Comparison of ENCODE assay signal across 8 cellular contexts in the genomic region with DNA sequence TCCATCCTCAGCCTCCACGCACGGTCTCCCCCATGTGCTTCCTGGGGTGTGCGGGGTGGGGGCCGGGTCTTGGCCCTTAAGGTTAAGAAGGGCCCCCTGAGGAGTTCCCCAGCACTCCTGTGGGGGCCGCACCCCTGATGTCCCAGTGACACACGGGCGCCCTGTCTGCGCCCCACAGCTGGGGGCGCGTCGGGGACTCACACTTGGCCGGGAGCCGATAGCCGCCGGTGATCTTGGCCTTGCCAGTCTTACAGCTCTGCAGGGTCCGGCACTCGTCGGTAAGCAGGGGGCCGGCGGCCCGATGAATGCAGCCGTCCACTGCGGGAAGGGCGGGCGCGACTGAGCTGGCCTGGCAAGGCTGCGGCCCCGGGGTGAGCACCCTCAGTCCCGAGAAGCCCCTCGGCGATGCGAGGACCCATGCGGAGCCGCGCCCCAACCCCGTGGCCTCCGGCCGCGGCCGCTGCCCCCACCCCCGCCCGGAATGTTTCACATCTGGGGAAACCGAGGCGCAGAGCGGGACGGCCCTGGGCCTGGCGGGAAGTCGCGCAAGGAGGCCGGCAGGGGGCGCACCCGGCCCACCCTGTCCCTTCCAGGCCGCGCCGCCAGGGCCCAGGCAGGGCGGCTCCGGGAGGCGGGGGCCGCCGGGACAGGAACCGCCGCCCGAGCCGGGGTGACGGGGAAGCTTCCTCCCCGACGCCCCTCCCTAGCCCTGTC. TPM values are rescaled to one million over a fixed set of nuclear protein-coding genes. Genes with fewer than 3 reads are reported as not detected.
DNase-seq lines count a peak whose midpoint lies in the region; ATAC-seq, FAIRE-seq and TF ChIP-seq lines count a peak whose summit lies in the region.

No MANE protein-coding gene starts in this region.

- DNase-seq in Ammon's horn (ENCODE audit: low spot score) (peak; percentile 73), GM23338 (ENCODE audit: low spot score) (peak; percentile 90), bronchial epithelial cell (ENCODE audit: low read depth) (peak; percentile 32), inferior parietal cortex (ENCODE audit: extremely low spot score) (peak; percentile 62)
- peak; percentile 30 for DNase-seq in activated CD4-positive, CD25-positive, alpha-beta regulatory T cell treated with anti-CD3 and anti-CD28 coated beads, Interleukin-2, amount 50 U/mL, for 16 hours (ENCODE audit: low read depth, low spot score)
- peak; percentile 82 for DNase-seq in stimulated activated CD4-positive, alpha-beta T cell treated with anti-CD3 and anti-CD28 coated beads, Interleukin-15, amount 100 ng/mL, for 24 hours

- H3K36me3 ChIP-seq in GM23338 (ENCODE audit: insufficient read depth) (no peaks in the 10 kb centered on the region), bronchial epithelial cell (ENCODE audit: control insufficient read depth, insufficient read depth, low read length) (peaks cover 19% of the 10 kb centered on the region)

- H3K27ac Mint-ChIP-seq in GM23338, result no peak overlapping the region

- H3F3A ChIP-seq in GM23338 (replicated peaks; ENCODE audit: low read depth), result peaks cover 25% of the 10 kb centered on the region

- H3K4me3 ChIP-seq in GM23338 (peak overlapping the region; percentile 64), bronchial epithelial cell (ENCODE audit: low read depth, low read length) (peak overlapping the region; percentile 18)

- H4K20me1 ChIP-seq in GM23338 (replicated peaks; ENCODE audit: insufficient read depth), result peaks cover 7% of the 10 kb centered on the region

- ATAC-seq in GM23338 (peak; percentile 64), GM18520 (IDR thresholded peaks at IDR 0.05; ENCODE audit: unreplicated experiment) (no peak), HG03565 (IDR thresholded peaks at IDR 0.05; ENCODE audit: unreplicated experiment) (no peak)

- peaks cover 30% of the 10 kb centered on the region for H3K36me3 Mint-ChIP-seq in GM23338 (ENCODE audit: low read depth)

- H3K4me1 ChIP-seq in GM23338 (ENCODE audit: insufficient read depth), result peaks cover 10% of the 10 kb centered on the region

- H3K9me2 ChIP-seq in GM23338 (ENCODE audit: insufficient read depth), result no peaks in the 10 kb centered on the region

- H3K27ac ChIP-seq in GM23338 (ENCODE audit: low read depth), result no peak overlapping the region

- TF ChIP-seq CTCF in GM23338 (conservative IDR thresholded peaks at IDR 0.05; ENCODE audit: low read depth in 2 of 2) (peak; percentile 52 to 85), bronchial epithelial cell (IDR thresholded peaks at IDR 0.05; ENCODE audit: insufficient read depth, low read length, severe bottlenecking) (peak; percentile 68)

- H3K27me3 ChIP-seq in GM23338 (ENCODE audit: insufficient read depth) (peaks cover 50% of the 10 kb centered on the region), bronchial epithelial cell (ENCODE audit: control insufficient read depth, insufficient read depth, low read length) (no peaks in the 10 kb centered on the region)

- no peak for FAIRE-seq in bronchial epithelial cell (lab: Jason Lieb, UNC)

- no peaks in the 10 kb centered on the region for H3K79me2 ChIP-seq in GM23338 (replicated peaks; ENCODE audit: insufficient read depth)

- H3K4me2 ChIP-seq in GM23338, result peak overlapping the region; percentile 88

- peaks cover 26% of the 10 kb centered on the region for H3K27me3 Mint-ChIP-seq in GM23338 (ENCODE audit: insufficient read depth, low read depth, poor library complexity)

- peaks cover 19% of the 10 kb centered on the region for H3K4me1 Mint-ChIP-seq in GM23338

- H3K4me3 Mint-ChIP-seq in GM23338, result peak overlapping the region; percentile 58

- H2AFZ ChIP-seq in GM23338, result no peak overlapping the region

- no peaks in the 10 kb centered on the region for H3K9me3 Mint-ChIP-seq in GM23338

TF ChIP-seq in GM23338, 12 proteins besides CTCF, POLR2A, EP300 and RAD21:
- no peak for TF ChIP-seq POLR2AphosphoS5 (IDR thresholded peaks at IDR 0.05; ENCODE audit: low read depth)

RNA-seq across cellular contexts. Expression of gene OTUB1, which starts 13.9 kb away (rescaled TPM):
- total RNA-seq in GM23338 (2014; rRNA removed; shearing (Covaris generic)), result 94.7 and 122 TPM in 2 replicates
- 193 and 207 TPM in 2 replicates for polyA plus RNA-seq in GM23338 (2016; fragmentation: Nextera tagmentation; extraction: Ambion mirVana)
- total RNA-seq in bronchial epithelial cell, result 43.5 and 51.1 TPM in 2 replicates

RNA-seq across cellular contexts. Expression of gene COX8A, which starts 25.8 kb away (rescaled TPM):
- 385 and 427 TPM in 2 replicates for total RNA-seq in GM23338 (2014; rRNA removed; shearing (Covaris generic))
- 483 and 516 TPM in 2 replicates for polyA plus RNA-seq in GM23338 (2016; fragmentation: Nextera tagmentation; extraction: Ambion mirVana)
- total RNA-seq in bronchial epithelial cell, result 266 and 382 TPM in 2 replicates

RNA-seq across cellular contexts. Expression of gene FLRT1, which starts 35.5 kb away (rescaled TPM):
- 0.54 and 1.1 TPM in 2 replicates for total RNA-seq in GM23338 (2014; rRNA removed; shearing (Covaris generic))
- 0.40 and 0.76 TPM in 2 replicates for polyA plus RNA-seq in GM23338 (2016; fragmentation: Nextera tagmentation; extraction: Ambion mirVana)
- total RNA-seq in bronchial epithelial cell, result 0.26 and 1.5 TPM in 2 replicates

Comparison
In these comparisons a context has a peak if more than half of its experiments do, and no peak if none do; other contexts are left out.
1. DNase-seq: peak in every context shown above with its lines; median percentile 90 in GM23338; 82 in stimulated activated CD4-positive, alpha-beta T cell treated with anti-CD3 and anti-CD28 coated beads, Interleukin-15, amount 100 ng/mL, for 24 hours; 73 in Ammon's horn; 62 in inferior parietal cortex; 32 in bronchial epithelial cell; 30 in activated CD4-positive, CD25-positive, alpha-beta regulatory T cell treated with anti-CD3 and anti-CD28 coated beads, Interleukin-2, amount 50 U/mL, for 16 hours.